ENCODE assay signal across 28 cellular contexts in the genomic region with DNA sequence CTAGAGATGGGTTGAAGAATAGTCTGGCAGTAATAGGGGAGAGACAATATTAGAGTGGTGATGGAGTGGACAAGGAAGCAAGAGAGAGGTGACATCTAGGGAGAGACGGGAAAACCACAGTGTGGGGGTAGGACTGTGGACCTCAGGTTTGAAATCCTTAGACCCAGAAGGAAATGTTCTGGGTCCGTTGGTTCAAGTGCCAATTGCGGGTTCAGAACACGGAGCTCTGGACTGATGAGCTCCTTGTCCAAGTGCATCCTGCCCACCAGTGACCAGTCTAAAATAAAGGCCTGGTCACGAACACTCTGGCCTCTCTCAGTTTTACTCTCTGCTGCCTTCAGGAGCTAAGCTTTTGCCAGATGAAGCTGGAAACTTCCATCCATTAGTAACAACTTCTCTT.
"Had no signal": no experiment of that assay in that cellular context is flagged by ENCODE, and none has a peak within 500 bp of the region (broad histone marks: within the 10 kb centered on the region; RNA-seq: fewer than 3 reads in every experiment).

No MANE protein-coding gene starts in this region.

- H3K27me3 ChIP-seq: colonic mucosa, esophagus squamous epithelium, foreskin keratinocyte, gastroesophageal sphincter had no signal

- H3K4me1 Mint-ChIP-seq: endodermal cell had no signal

- H3K4me3 Mint-ChIP-seq: dendritic cell treated with granulocyte-macrophage colony-stimulating factor and Interleukin-4, amounts not matched to agents 40 ng/mL and 50 ng/mL, for 4 days; effector memory CD8-positive, alpha-beta T cell; endodermal cell had no signal

- H3K4me1 ChIP-seq: colonic mucosa, esophagus squamous epithelium, foreskin keratinocyte, gastrocnemius medialis, gastroesophageal sphincter, heart left ventricle, heart right ventricle had no signal

- DNase-seq: colonic mucosa; cortex of kidney; dermis blood vessel endothelial cell; dorsolateral prefrontal cortex; effector CD4-positive, alpha-beta T cell; effector CD8-positive, alpha-beta T cell; effector memory CD4-positive, alpha-beta T cell; effector memory CD8-positive, alpha-beta T cell; endodermal cell; erythroblast; esophagus squamous epithelium; foreskin fibroblast; foreskin keratinocyte; foreskin melanocyte; gastrocnemius medialis; glutamatergic neuron; head of caudate nucleus; heart left ventricle; heart right ventricle had no signal

- H3K36me3 ChIP-seq: colonic mucosa, esophagus squamous epithelium, gastrocnemius medialis, gastroesophageal sphincter, heart left ventricle, heart right ventricle had no signal

- H3K9me3 Mint-ChIP-seq: dendritic cell treated with granulocyte-macrophage colony-stimulating factor and Interleukin-4, amounts not matched to agents 40 ng/mL and 50 ng/mL, for 4 days; effector memory CD8-positive, alpha-beta T cell; endodermal cell had no signal

- FAIRE-seq: colon, endometrium, endothelial cell of umbilical vein, frontal cortex had no signal

- H3K27ac ChIP-seq: colonic mucosa, coronary artery, dorsolateral prefrontal cortex, epithelial cell of prostate, esophagus squamous epithelium, foreskin keratinocyte, gastrocnemius medialis, gastroesophageal sphincter, heart left ventricle, heart right ventricle had no signal

- H3K4me3 ChIP-seq: colonic mucosa, coronary artery, dorsolateral prefrontal cortex, esophagus squamous epithelium, gastrocnemius medialis, gastroesophageal sphincter, heart left ventricle, heart right ventricle had no signal

- H3K9me3 ChIP-seq: colonic mucosa, esophagus squamous epithelium, gastrocnemius medialis, gastroesophageal sphincter, heart left ventricle, heart right ventricle had no signal

- H3K27ac Mint-ChIP-seq: dendritic cell treated with granulocyte-macrophage colony-stimulating factor and Interleukin-4, amounts not matched to agents 40 ng/mL and 50 ng/mL, for 4 days; effector memory CD8-positive, alpha-beta T cell; endodermal cell had no signal

- ATAC-seq: effector memory CD8-positive, alpha-beta T cell; esophagus mucosa; foreskin keratinocyte; gastrocnemius medialis; gastroesophageal sphincter; heart left ventricle; heart right ventricle had no signal
